10 cellular contexts compared by ENCODE assay signal in the genomic region with DNA sequence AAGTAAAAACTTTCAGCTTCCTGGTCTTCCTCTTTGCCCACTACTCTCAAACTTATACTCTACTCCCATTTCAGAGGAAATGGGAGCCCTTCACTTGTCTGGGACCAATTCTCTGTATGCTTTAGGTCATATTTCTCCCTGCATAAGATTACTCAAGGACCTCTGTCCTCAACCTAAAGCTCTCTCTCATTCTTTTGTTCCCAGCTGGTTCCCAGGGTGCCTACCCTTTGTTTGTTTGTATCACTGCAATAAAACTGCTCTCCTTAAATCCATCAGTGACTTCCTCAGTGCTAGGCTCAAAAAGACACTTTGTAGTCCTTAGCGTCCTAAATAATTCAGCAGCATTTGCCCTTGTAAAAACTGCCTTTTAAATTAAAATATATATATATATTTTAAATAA. TPM values are rescaled to one million over a fixed set of nuclear protein-coding genes. Genes with fewer than 3 reads are reported as not detected.
DNase-seq lines count a peak whose midpoint lies in the region; ATAC-seq and TF ChIP-seq lines count a peak whose summit lies in the region.
"Had no signal": no experiment of that assay in that cellular context is flagged by ENCODE, and none has a peak within 500 bp of the region (broad histone marks: within the 10 kb centered on the region; RNA-seq: fewer than 3 reads in every experiment).

No MANE protein-coding gene starts in this region.

- peaks cover 57% of the 10 kb centered on the region for H3K4me1 Mint-ChIP-seq in activated naive CD4-positive, alpha-beta T cell treated with anti-CD3 and anti-CD28 coated beads for 36 hours (ENCODE audit: low read depth)
- peaks cover 50% of the 10 kb centered on the region for H3K4me1 Mint-ChIP-seq in endothelial cell (ENCODE audit: unreplicated experiment)
- peaks cover 65% of the 10 kb centered on the region for H3K4me1 Mint-ChIP-seq in stimulated activated effector memory CD8-positive, alpha-beta T cell treated with anti-CD3 and anti-CD28 coated beads, Interleukin-12 subunit alpha, Interleukin-12 subunit beta, amount 100 ng/mL, for 72 hours

- H3K27ac Mint-ChIP-seq in activated naive CD4-positive, alpha-beta T cell treated with anti-CD3 and anti-CD28 coated beads for 36 hours: peak overlapping the region; percentile 42
- H3K27ac Mint-ChIP-seq in activated naive CD4-positive, alpha-beta T cell treated with anti-CD3 and anti-CD28 coated beads, Interleukin-2, amount 50 U/mL, for 72 hours: peak overlapping the region in 1 of 2 donors; percentile 77
- H3K27ac Mint-ChIP-seq in endothelial cell (ENCODE audit: unreplicated experiment): peak overlapping the region; percentile 89
- H3K27ac Mint-ChIP-seq in stimulated activated effector memory CD8-positive, alpha-beta T cell treated with anti-CD3 and anti-CD28 coated beads, Interleukin-12 subunit alpha, Interleukin-12 subunit beta, amount 100 ng/mL, for 72 hours: peak overlapping the region; percentile 17

- no peaks in the 10 kb centered on the region for H3K9me3 Mint-ChIP-seq in activated naive CD4-positive, alpha-beta T cell treated with anti-CD3 and anti-CD28 coated beads for 36 hours
- H3K9me3 Mint-ChIP-seq in activated naive CD4-positive, alpha-beta T cell treated with anti-CD3 and anti-CD28 coated beads, Interleukin-2, amount 50 U/mL, for 72 hours: no peaks in the 10 kb centered on the region
- H3K9me3 Mint-ChIP-seq in endothelial cell (ENCODE audit: unreplicated experiment): no peaks in the 10 kb centered on the region
- no peaks in the 10 kb centered on the region for H3K9me3 Mint-ChIP-seq in stimulated activated effector memory CD8-positive, alpha-beta T cell treated with anti-CD3 and anti-CD28 coated beads, Interleukin-12 subunit alpha, Interleukin-12 subunit beta, amount 100 ng/mL, for 72 hours

- intact Hi-C loops in activated naive CD4-positive, alpha-beta T cell treated with anti-CD3 and anti-CD28 coated beads for 36 hours (cut with micrococcal nuclease): loop anchor here (5.0 to 10.0 kb wide), 2 partner anchors 266 to 374 kb away; partner anchors contain the start of genes AP3S2 and ZNF710

- TF ChIP-seq CTCF in endothelial cell (IDR thresholded peaks at IDR 0.05; ENCODE audit: unreplicated experiment): no peak

- H3K36me3 Mint-ChIP-seq in activated naive CD4-positive, alpha-beta T cell treated with anti-CD3 and anti-CD28 coated beads for 36 hours (ENCODE audit: low read depth): peaks cover 33% of the 10 kb centered on the region
- H3K36me3 Mint-ChIP-seq in activated naive CD4-positive, alpha-beta T cell treated with anti-CD3 and anti-CD28 coated beads, Interleukin-2, amount 50 U/mL, for 72 hours: peaks cover 26 to 52% of the 10 kb centered on the region in 2 donors
- H3K36me3 Mint-ChIP-seq in endothelial cell (ENCODE audit: low read depth, unreplicated experiment): peaks cover 18% of the 10 kb centered on the region
- H3K36me3 Mint-ChIP-seq in stimulated activated effector memory CD8-positive, alpha-beta T cell treated with anti-CD3 and anti-CD28 coated beads, Interleukin-12 subunit alpha, Interleukin-12 subunit beta, amount 100 ng/mL, for 72 hours: peaks cover 88% of the 10 kb centered on the region

- DNase-seq in activated naive CD4-positive, alpha-beta T cell treated with anti-CD3 and anti-CD28 coated beads for 36 hours: no peak
- no peak for DNase-seq in activated naive CD4-positive, alpha-beta T cell treated with anti-CD3 and anti-CD28 coated beads, Interleukin-2, amount 50 U/mL, for 72 hours (ENCODE audit: low spot score in 2 of 2)
- peak; percentile 19 for DNase-seq in NCI-H69 (lab: John Stamatoyannopoulos, UW)
- DNase-seq in endothelial cell (ENCODE audit: low spot score): no peak
- no peak for DNase-seq in stimulated activated effector memory CD8-positive, alpha-beta T cell treated with anti-CD3 and anti-CD28 coated beads, Interleukin-12 subunit alpha, Interleukin-12 subunit beta, amount 100 ng/mL, for 72 hours (ENCODE audit: low spot score in 2 of 2)
- no peak for DNase-seq in stimulated activated CD4-positive, alpha-beta T cell treated with anti-CD3 and anti-CD28 coated beads, Interleukin-2, amount 100 ng/mL, for 24 hours
- no peak for DNase-seq in NCI-H774 (lab: John Stamatoyannopoulos, UW)
- DNase-seq: DMS 273 treated with DMSO at 0.1 percent for 48 hours, kidney had no signal

- no peaks in the 10 kb centered on the region for H3K27me3 Mint-ChIP-seq in activated naive CD4-positive, alpha-beta T cell treated with anti-CD3 and anti-CD28 coated beads for 36 hours (ENCODE audit: low read depth)
- peaks cover 9% of the 10 kb centered on the region for H3K27me3 Mint-ChIP-seq in endothelial cell (ENCODE audit: unreplicated experiment)

- CTCF ChIA-PET in activated naive CD4-positive, alpha-beta T cell treated with anti-CD3 and anti-CD28 coated beads for 36 hours (lab: Charles Lee): interaction anchor here (0.5 to 1.3 kb wide), 3 partner anchors 36 to 374 kb away, joined by 3 to 5 read pairs (median 4); no protein-coding TSS in a partner anchor

- ATAC-seq in activated naive CD4-positive, alpha-beta T cell treated with anti-CD3 and anti-CD28 coated beads, Interleukin-2, amount 50 U/mL, for 72 hours: no peak
- ATAC-seq in stimulated activated effector memory CD8-positive, alpha-beta T cell treated with anti-CD3 and anti-CD28 coated beads, Interleukin-12 subunit alpha, Interleukin-12 subunit beta, amount 100 ng/mL, for 72 hours: no peak
- no peak for ATAC-seq in GM21528 (IDR thresholded peaks at IDR 0.05; ENCODE audit: low FRiP score, unreplicated experiment)

- H3K4me3 Mint-ChIP-seq in activated naive CD4-positive, alpha-beta T cell treated with anti-CD3 and anti-CD28 coated beads for 36 hours: peak overlapping the region; percentile 33
- H3K4me3 Mint-ChIP-seq in endothelial cell (ENCODE audit: unreplicated experiment): peak overlapping the region; percentile 67
- H3K4me3 Mint-ChIP-seq in stimulated activated effector memory CD8-positive, alpha-beta T cell treated with anti-CD3 and anti-CD28 coated beads, Interleukin-12 subunit alpha, Interleukin-12 subunit beta, amount 100 ng/mL, for 72 hours: peak overlapping the region; percentile 98

RNA-seq across cellular contexts. Expression of gene NGRN, which starts 2.9 kb away (rescaled TPM):
- total RNA-seq in activated naive CD4-positive, alpha-beta T cell treated with anti-CD3 and anti-CD28 coated beads for 36 hours: 10 to 100 TPM; 30.7 to 31.0 TPM
- 10 to 100 TPM; 17.8 to 36.2 TPM for total RNA-seq in activated naive CD4-positive, alpha-beta T cell treated with anti-CD3 and anti-CD28 coated beads, Interleukin-2, amount 50 U/mL, for 72 hours
- 69.0 TPM for total RNA-seq in endothelial cell (ENCODE audit: unreplicated experiment)

RNA-seq across cellular contexts. Expression of gene TTLL13, which starts 19.1 kb away (rescaled TPM):
- total RNA-seq in activated naive CD4-positive, alpha-beta T cell treated with anti-CD3 and anti-CD28 coated beads for 36 hours: under 1 TPM; 0.15 to 0.26 TPM
- 1 to 10 TPM in 1 of 2 donors, under 1 TPM in 1; 0.49 to 1.0 TPM for total RNA-seq in activated naive CD4-positive, alpha-beta T cell treated with anti-CD3 and anti-CD28 coated beads, Interleukin-2, amount 50 U/mL, for 72 hours
- total RNA-seq in endothelial cell (ENCODE audit: unreplicated experiment): not detected

RNA-seq across cellular contexts. Expression of gene GDPGP1, which starts 34.4 kb away (rescaled TPM):
- total RNA-seq in activated naive CD4-positive, alpha-beta T cell treated with anti-CD3 and anti-CD28 coated beads for 36 hours: 1 to 10 TPM; 1.5 to 3.6 TPM
- total RNA-seq in activated naive CD4-positive, alpha-beta T cell treated with anti-CD3 and anti-CD28 coated beads, Interleukin-2, amount 50 U/mL, for 72 hours: 1 to 10 TPM; 3.1 to 7.6 TPM
- 7.7 TPM for total RNA-seq in endothelial cell (ENCODE audit: unreplicated experiment)

RNA-seq across cellular contexts. Expression of gene CIB1, which starts 34.7 kb away (rescaled TPM):
- 100 to 1,000 TPM; 156 to 171 TPM for total RNA-seq in activated naive CD4-positive, alpha-beta T cell treated with anti-CD3 and anti-CD28 coated beads for 36 hours
- 100 to 1,000 TPM; 114 to 150 TPM for total RNA-seq in activated naive CD4-positive, alpha-beta T cell treated with anti-CD3 and anti-CD28 coated beads, Interleukin-2, amount 50 U/mL, for 72 hours
- 19.8 TPM for total RNA-seq in endothelial cell (ENCODE audit: unreplicated experiment)

Comparison
In these comparisons a context has a peak if more than half of its experiments do, and no peak if none do; other contexts are left out.
1. H3K4me3 Mint-ChIP-seq: peak in every context shown above with its lines; median percentile 98 in stimulated activated effector memory CD8-positive, alpha-beta T cell treated with anti-CD3 and anti-CD28 coated beads, Interleukin-12 subunit alpha, Interleukin-12 subunit beta, amount 100 ng/mL, for 72 hours; 67 in endothelial cell; 33 in activated naive CD4-positive, alpha-beta T cell treated with anti-CD3 and anti-CD28 coated beads for 36 hours.